In genomic region chr1:29259802-29260441, GRCh38 we compare ENCODE assay signal across 8 cellular contexts. TPM values are rescaled to one million over a fixed set of nuclear protein-coding genes. Genes with fewer than 3 reads are reported as not detected.
A peak's percentile ranks its signal among the peaks of the same experiment; 100 is the strongest.
DNase-seq lines count a peak whose midpoint lies in the region; ATAC-seq and TF ChIP-seq lines count a peak whose summit lies in the region.

No MANE protein-coding gene starts in this region.

- H3K9me3 ChIP-seq in GM23248 (ENCODE audit: low read depth), result no peaks in the 10 kb centered on the region
- H3K9me3 ChIP-seq in naive thymus-derived CD4-positive, alpha-beta T cell (ENCODE audit: control insufficient read depth in 2 of 3, low read length in 3 of 3), result no peaks in the 10 kb centered on the region
- H3K9me3 ChIP-seq in upper lobe of right lung, result no peaks in the 10 kb centered on the region

- H3K4me2 ChIP-seq in GM23248 (ENCODE audit: unreplicated experiment), result peak overlapping the region; percentile 74

- CTCF ChIA-PET in activated CD4-positive, alpha-beta memory T cell treated with anti-CD3 and anti-CD28 coated beads, Interleukin-2, amount 10 ng/mL, durations not matched to agents 7 days and 5 days (lab: Charles Lee), result no interaction called here
- CTCF ChIA-PET in naive thymus-derived CD4-positive, alpha-beta T cell (lab: Charles Lee), result no interaction called here

- POLR2A ChIA-PET in activated CD4-positive, alpha-beta memory T cell treated with anti-CD3 and anti-CD28 coated beads, Interleukin-2, amount 10 ng/mL, durations not matched to agents 7 days and 5 days (lab: Charles Lee), result no interaction called here
- POLR2A ChIA-PET in naive thymus-derived CD4-positive, alpha-beta T cell (lab: Charles Lee), result interaction anchor here (0.6 kb wide), 1 partner anchor 818 kb away, joined by 3 read pairs; no protein-coding TSS in a partner anchor

- no peaks in the 10 kb centered on the region for H3K36me3 ChIP-seq in GM23248 (ENCODE audit: low read depth)
- no peaks in the 10 kb centered on the region for H3K36me3 ChIP-seq in naive thymus-derived CD4-positive, alpha-beta T cell (ENCODE audit: control insufficient read depth in 2 of 3, insufficient read depth in 3 of 3, low read length in 3 of 3)
- H3K36me3 ChIP-seq in upper lobe of right lung, result peaks cover 9% of the 10 kb centered on the region

- H3K27ac Mint-ChIP-seq in activated CD4-positive, alpha-beta memory T cell treated with anti-CD3 and anti-CD28 coated beads, Interleukin-2, amount 10 ng/mL, durations not matched to agents 7 days and 5 days, result no peak overlapping the region
- H3K27ac Mint-ChIP-seq in naive thymus-derived CD4-positive, alpha-beta T cell, result no peak overlapping the region

- H3K4me1 ChIP-seq in GM23248 (ENCODE audit: insufficient read depth), result 0 out of 2 replicates have a peak, but pooled peaks cover 4% of the 10 kb centered on the region
- H3K4me1 ChIP-seq in naive thymus-derived CD4-positive, alpha-beta T cell (ENCODE audit: control insufficient read depth in 2 of 2, insufficient read depth in 2 of 2, low read length in 2 of 2), result peaks cover 0 to 2% of the 10 kb centered on the region in 2 donors
- peaks cover 8% of the 10 kb centered on the region for H3K4me1 ChIP-seq in upper lobe of right lung

- H3K27ac ChIP-seq in GM23248 (no peak overlapping the region), upper lobe of right lung (no peak overlapping the region)
- no peak overlapping the region for H3K27ac ChIP-seq in naive thymus-derived CD4-positive, alpha-beta T cell (ENCODE audit: low read depth, low read length)

- 4 to 9% methylated on average over 43 to 46 of the region's 56 CpGs for WGBS in GM23248 (ENCODE audit: low coverage in 1 of 2, low lambda C conversion rate in 2 of 2, missing lambda C conversion rate in 2 of 2), 2 experiments

- H3K79me2 ChIP-seq in GM23248 (ENCODE audit: insufficient read depth), result no peaks in the 10 kb centered on the region

- peaks cover 3% of the 10 kb centered on the region for H3K4me1 Mint-ChIP-seq in activated CD4-positive, alpha-beta memory T cell treated with anti-CD3 and anti-CD28 coated beads, Interleukin-2, amount 10 ng/mL, durations not matched to agents 7 days and 5 days
- H3K4me1 Mint-ChIP-seq in naive thymus-derived CD4-positive, alpha-beta T cell, result peaks cover 0 to 8% (median 6%) of the 10 kb centered on the region in 7 donors

- intact Hi-C loops in naive thymus-derived CD4-positive, alpha-beta T cell (cut with micrococcal nuclease), result no loop called here
- intact Hi-C loops in upper lobe of right lung (cut with DNase I), result no loop called here

- peak overlapping the region; percentile 82 for H2AFZ ChIP-seq in GM23248

- no peaks in the 10 kb centered on the region for H4K20me1 ChIP-seq in GM23248 (ENCODE audit: insufficient read depth)

- H3K4me3 ChIP-seq in GM23248 (peak overlapping the region; percentile 63), upper lobe of right lung (peak overlapping the region; percentile 48)
- no peak overlapping the region for H3K4me3 ChIP-seq in naive thymus-derived CD4-positive, alpha-beta T cell (ENCODE audit: low read length)

- H3K9me2 ChIP-seq in GM23248 (ENCODE audit: insufficient read depth), result no peaks in the 10 kb centered on the region

- DNase-seq in GM23248, result peak; percentile 73
- peak; percentile 31 for DNase-seq in activated CD4-positive, alpha-beta memory T cell treated with anti-CD3 and anti-CD28 coated beads, Interleukin-2, amount 10 ng/mL, durations not matched to agents 7 days and 5 days
- peak in 5 of 9 donors; percentile 16 to 59 (median 24) for DNase-seq in naive thymus-derived CD4-positive, alpha-beta T cell
- DNase-seq in upper lobe of right lung, result peak; percentile 76
- DNase-seq in NCI-H2107 (lab: John Stamatoyannopoulos, UW), result no peak

- H3K4me3 Mint-ChIP-seq in activated CD4-positive, alpha-beta memory T cell treated with anti-CD3 and anti-CD28 coated beads, Interleukin-2, amount 10 ng/mL, durations not matched to agents 7 days and 5 days, result peak overlapping the region; percentile 58
- peak overlapping the region; percentile 51 to 87 (median 80) for H3K4me3 Mint-ChIP-seq in naive thymus-derived CD4-positive, alpha-beta T cell

- no peaks in the 10 kb centered on the region for H3K9me3 Mint-ChIP-seq in activated CD4-positive, alpha-beta memory T cell treated with anti-CD3 and anti-CD28 coated beads, Interleukin-2, amount 10 ng/mL, durations not matched to agents 7 days and 5 days
- peaks cover 0 to 6% (median 0%) of the 10 kb centered on the region in 11 donors for H3K9me3 Mint-ChIP-seq in naive thymus-derived CD4-positive, alpha-beta T cell

- TF ChIP-seq CTCF in upper lobe of right lung (IDR thresholded peaks at IDR 0.05), result no peak

- in situ Hi-C loops in GM23248 (cut with MboI), result no loop called here

- H3K9ac ChIP-seq in GM23248, result peak overlapping the region; percentile 46

- H3K27me3 ChIP-seq in GM23248 (replicated peaks; ENCODE audit: insufficient read depth), result no peaks in the 10 kb centered on the region
- peaks cover 0 to 12% of the 10 kb centered on the region in 2 donors for H3K27me3 ChIP-seq in naive thymus-derived CD4-positive, alpha-beta T cell (ENCODE audit: control insufficient read depth in 2 of 2, insufficient read depth in 2 of 2, low read length in 2 of 2)
- peaks cover 16% of the 10 kb centered on the region for H3K27me3 ChIP-seq in upper lobe of right lung

- ATAC-seq in esophagus mucosa, result peak; percentile 71
- ATAC-seq in naive thymus-derived CD4-positive, alpha-beta T cell, result peak; percentile 67
- peak; percentile 85 for ATAC-seq in upper lobe of right lung
- no peak for ATAC-seq in GM18861 (IDR thresholded peaks at IDR 0.05; ENCODE audit: unreplicated experiment)
- ATAC-seq in GM21576 (IDR thresholded peaks at IDR 0.05; ENCODE audit: unreplicated experiment), result no peak

- peaks cover 17% of the 10 kb centered on the region; the same call in 1 of the 2 replicates for H3F3A ChIP-seq in GM23248 (ENCODE audit: insufficient read depth)

- H3K36me3 Mint-ChIP-seq in activated CD4-positive, alpha-beta memory T cell treated with anti-CD3 and anti-CD28 coated beads, Interleukin-2, amount 10 ng/mL, durations not matched to agents 7 days and 5 days (ENCODE audit: low read depth), result no peaks in the 10 kb centered on the region
- no peaks in the 10 kb centered on the region for H3K36me3 Mint-ChIP-seq in naive thymus-derived CD4-positive, alpha-beta T cell

- peaks cover 45% of the 10 kb centered on the region for H3K27me3 Mint-ChIP-seq in activated CD4-positive, alpha-beta memory T cell treated with anti-CD3 and anti-CD28 coated beads, Interleukin-2, amount 10 ng/mL, durations not matched to agents 7 days and 5 days
- H3K27me3 Mint-ChIP-seq in naive thymus-derived CD4-positive, alpha-beta T cell, result peaks cover 39 to 59% (median 51%) of the 10 kb centered on the region in 5 donors

RNA-seq across cellular contexts. Expression of gene PTPRU, which starts 23.6 kb away (rescaled TPM):
- 16.8 and 18.0 TPM in 2 replicates for total RNA-seq in GM23248 (2014; rRNA removed; shearing (Covaris generic))
- polyA plus RNA-seq in GM23248 (2016; fragmentation: Nextera tagmentation; extraction: Ambion mirVana), result 6.0 and 6.2 TPM in 2 replicates
- total RNA-seq in activated CD4-positive, alpha-beta memory T cell treated with anti-CD3 and anti-CD28 coated beads, Interleukin-2, amount 10 ng/mL, durations not matched to agents 7 days and 5 days, result under 1 TPM; 0.13 to 0.68 TPM
- total RNA-seq in esophagus mucosa (6.2 TPM), upper lobe of right lung (45.5 TPM)
- under 1 TPM in 2 of 5 experiments, not detected in 3; 0.17 to 0.42 TPM for total RNA-seq in naive thymus-derived CD4-positive, alpha-beta T cell
- not detected for polyA plus RNA-seq in naive thymus-derived CD4-positive, alpha-beta T cell

RNA-seq across cellular contexts. Expression of gene MECR, which starts 29.2 kb away (rescaled TPM):
- total RNA-seq in GM23248 (2014; rRNA removed; shearing (Covaris generic)), result 19.1 and 23.6 TPM in 2 replicates
- polyA plus RNA-seq in GM23248 (2016; fragmentation: Nextera tagmentation; extraction: Ambion mirVana), result 43.3 and 48.2 TPM in 2 replicates
- total RNA-seq in activated CD4-positive, alpha-beta memory T cell treated with anti-CD3 and anti-CD28 coated beads, Interleukin-2, amount 10 ng/mL, durations not matched to agents 7 days and 5 days, result 10 to 100 TPM; 13.9 to 17.6 TPM
- total RNA-seq in esophagus mucosa, result 21.0 TPM
- 10 to 100 TPM in 4 of 5 experiments, 1 to 10 TPM in 1; 8.6 to 24.4 (median 16.8) TPM for total RNA-seq in naive thymus-derived CD4-positive, alpha-beta T cell
- polyA plus RNA-seq in naive thymus-derived CD4-positive, alpha-beta T cell, result 10 to 100 TPM; 18.3 to 20.5 TPM
- 16.5 TPM for total RNA-seq in upper lobe of right lung

Comparison
In these comparisons a context has a peak if more than half of its experiments do, and no peak if none do; other contexts are left out.
1. ATAC-seq: peak in esophagus mucosa (single experiment), naive thymus-derived CD4-positive, alpha-beta T cell (single experiment) and upper lobe of right lung (single experiment); none in GM18861 (single experiment) and GM21576 (single experiment).